ENCODE assay signal across 35 cellular contexts in the genomic region with DNA sequence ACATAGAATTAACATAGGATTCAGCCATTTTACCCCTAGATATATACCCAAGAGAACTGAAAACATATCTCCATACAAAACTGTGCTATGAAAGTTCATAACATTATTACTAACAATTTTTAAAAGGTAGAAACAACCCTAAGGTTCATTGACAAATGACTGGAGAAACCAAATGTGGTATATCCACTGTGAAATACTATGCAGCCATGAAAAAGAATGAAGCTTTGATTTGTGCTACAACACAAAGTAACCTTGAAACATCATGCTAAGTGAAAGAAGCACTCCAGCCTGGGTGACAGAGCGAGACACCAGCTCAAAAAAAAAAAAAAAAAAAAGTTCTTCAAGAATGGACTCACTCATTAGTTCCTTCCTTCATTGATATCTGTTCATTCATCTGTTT. TPM values are rescaled to one million over a fixed set of nuclear protein-coding genes. Genes with fewer than 3 reads are reported as not detected.
"Had no signal": no experiment of that assay in that cellular context is flagged by ENCODE, and none has a peak within 500 bp of the region (broad histone marks: within the 10 kb centered on the region; RNA-seq: fewer than 3 reads in every experiment).

No MANE protein-coding gene starts in this region.

- H3K4me3 Mint-ChIP-seq: dendritic cell treated with granulocyte-macrophage colony-stimulating factor and Interleukin-4, amounts not matched to agents 40 ng/mL and 50 ng/mL, for 4 days; effector memory CD8-positive, alpha-beta T cell; endodermal cell; mesothelial cell of epicardium had no signal

- H3K27ac Mint-ChIP-seq: dendritic cell treated with granulocyte-macrophage colony-stimulating factor and Interleukin-4, amounts not matched to agents 40 ng/mL and 50 ng/mL, for 4 days; effector memory CD8-positive, alpha-beta T cell; endodermal cell; mesothelial cell of epicardium had no signal

- DNase-seq: colonic mucosa; cortex of kidney; effector CD8-positive, alpha-beta T cell; effector memory CD8-positive, alpha-beta T cell; endodermal cell; erythroblast; esophagus squamous epithelium; foreskin fibroblast; foreskin melanocyte; gastrocnemius medialis; glutamatergic neuron; head of caudate nucleus; heart right ventricle; hippocampal formation; left cardiac atrium; left lung; left ventricle myocardium superior; lower lobe of right lung; mesenchymal stem cell; mucosa of descending colon had no signal

- H3K36me3 ChIP-seq: colonic mucosa, esophagus squamous epithelium, gastrocnemius medialis, heart right ventricle, left lung, lower lobe of right lung had no signal

- H3K9me3 ChIP-seq: colonic mucosa, esophagus squamous epithelium, gastrocnemius medialis, left lung, lower lobe of right lung, mucosa of descending colon had no signal

- H3K4me1 Mint-ChIP-seq: endodermal cell, mesothelial cell of epicardium had no signal

- FAIRE-seq: endometrium, islet of Langerhans, keratinocyte had no signal

- H3K9me3 Mint-ChIP-seq: dendritic cell treated with granulocyte-macrophage colony-stimulating factor and Interleukin-4, amounts not matched to agents 40 ng/mL and 50 ng/mL, for 4 days; effector memory CD8-positive, alpha-beta T cell; endodermal cell; mesothelial cell of epicardium had no signal

- H3K36me3 Mint-ChIP-seq: mesothelial cell of epicardium, naive B cell had no signal

- ATAC-seq: effector memory CD8-positive, alpha-beta T cell; esophagus mucosa; gastrocnemius medialis; left cardiac atrium; left lung; left ventricle myocardium superior; mucosa of descending colon had no signal

- H3K27me3 ChIP-seq: colonic mucosa had no signal

- H3K4me3 ChIP-seq: colonic mucosa, esophagus squamous epithelium, gastrocnemius medialis, heart right ventricle, left lung, lower lobe of right lung, mucosa of descending colon had no signal

- H3K4me1 ChIP-seq: colonic mucosa, esophagus squamous epithelium, gastrocnemius medialis, left lung, lower lobe of right lung had no signal

- H3K27ac ChIP-seq: colonic mucosa, epithelial cell of prostate, esophagus squamous epithelium, gastrocnemius medialis, heart right ventricle, left lung, lower lobe of right lung had no signal

RNA-seq across cellular contexts. Expression of a gene that starts 0.6 kb away (rescaled TPM):
- total RNA-seq: colonic mucosa, dermis microvascular lymphatic vessel endothelial cell, endodermal cell, esophagus mucosa, esophagus squamous epithelium, gastrocnemius medialis, glomerular endothelial cell, heart right ventricle, kidney epithelial cell, left cardiac atrium, left ventricle myocardium superior, lower leg skin, lower lobe of right lung, lung microvascular endothelial cell, mesenteric fat pad, mesothelial cell of epicardium, mucosa of descending colon, myocyte had no signal
- polyA plus RNA-seq: heart right ventricle, keratinocyte had no signal

RNA-seq across cellular contexts. Expression of a gene that starts 24.2 kb away (rescaled TPM):
- total RNA-seq: dermis microvascular lymphatic vessel endothelial cell, endodermal cell, esophagus mucosa, esophagus squamous epithelium, gastrocnemius medialis, glomerular endothelial cell, kidney epithelial cell, left cardiac atrium, left ventricle myocardium superior, lower leg skin, lung microvascular endothelial cell, mesenteric fat pad, mesothelial cell of epicardium, mucosa of descending colon, myocyte had no signal
- polyA plus RNA-seq: heart right ventricle, keratinocyte had no signal

RNA-seq across cellular contexts. Expression of a gene that starts 32.0 kb away (rescaled TPM):
- total RNA-seq: dermis microvascular lymphatic vessel endothelial cell, glomerular endothelial cell, kidney epithelial cell, lung microvascular endothelial cell, mesothelial cell of epicardium, myocyte had no signal
- polyA plus RNA-seq: keratinocyte had no signal

RNA-seq across cellular contexts. Expression of a gene that starts 45.6 kb away (rescaled TPM):
- total RNA-seq: dermis microvascular lymphatic vessel endothelial cell, endodermal cell, glomerular endothelial cell, kidney epithelial cell, lung microvascular endothelial cell, mesothelial cell of epicardium, myocyte had no signal
- polyA plus RNA-seq: keratinocyte had no signal
